ENCODE assay signal across 30 cellular contexts in the genomic region with DNA sequence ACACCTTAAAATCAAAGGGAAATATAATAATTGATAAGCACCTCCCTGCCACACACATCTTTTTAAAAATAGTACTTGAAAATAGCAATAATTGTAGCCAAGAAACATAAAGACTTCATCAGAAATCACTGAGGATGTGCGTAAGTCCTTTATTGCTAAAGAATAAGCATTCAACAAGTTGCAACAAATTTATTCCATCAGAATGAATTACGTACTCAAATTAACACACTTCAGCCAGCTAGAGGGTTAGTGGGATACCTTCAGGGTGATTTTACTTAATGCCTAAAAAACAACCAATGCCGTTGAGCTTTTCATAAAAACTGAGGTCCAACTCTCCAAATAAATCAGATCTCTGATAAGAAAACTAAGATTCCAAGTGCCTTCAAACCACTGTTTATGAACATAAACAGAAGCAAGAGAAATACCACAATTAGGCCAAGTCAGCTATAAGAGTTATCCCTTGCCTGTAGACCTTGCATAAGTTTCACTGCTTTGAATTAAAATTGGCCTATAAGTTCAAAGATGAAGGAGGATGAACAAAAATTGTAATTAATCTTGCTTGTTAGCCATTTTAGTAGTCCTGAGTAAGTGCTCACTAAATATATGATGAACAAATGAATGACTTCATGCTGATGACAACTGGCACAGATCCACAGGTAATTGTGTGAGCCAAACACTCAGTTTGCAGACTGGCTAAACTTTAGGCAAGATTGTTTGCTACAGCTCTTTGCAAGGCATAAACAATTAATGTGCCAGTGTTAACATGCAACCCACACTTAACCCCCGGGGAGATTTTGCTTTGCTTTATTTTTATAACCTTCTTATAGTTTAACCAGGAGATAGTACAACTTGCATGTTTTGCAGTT.
"Had no signal": no experiment of that assay in that cellular context is flagged by ENCODE, and none has a peak within 500 bp of the region (broad histone marks: within the 10 kb centered on the region; RNA-seq: fewer than 3 reads in every experiment).

No MANE protein-coding gene starts in this region.

- H3K36me3 ChIP-seq: gastrocnemius medialis, ovary, right lobe of liver, transverse colon, vagina had no signal

- DNase-seq: activated CD4-positive, alpha-beta T cell treated with anti-CD3 and anti-CD28 coated beads for 1 hour; activated CD4-positive, alpha-beta T cell treated with anti-CD3 and anti-CD28 coated beads, Interleukin-2, amount 50 U/mL, for 1 hour; activated CD8-positive, alpha-beta T cell treated with anti-CD3 and anti-CD28 coated beads for 36 hours; activated gamma-delta T cell treated with Interleukin-2 at 50 U/mL for 16 hours; activated naive CD8-positive, alpha-beta T cell treated with anti-CD3 and anti-CD28 coated beads, Interleukin-2, amount 50 U/mL, for 24 hours; activated T-cell treated with anti-CD3 and anti-CD28 coated beads, Interleukin-2, amount 50 U/mL, for 4 hours; anterior cingulate cortex; cortex of kidney; effector memory CD8-positive, alpha-beta T cell; gastrocnemius medialis; glutamatergic neuron; islet precursor cell; left cardiac atrium; left ventricle myocardium superior; naive B cell; ovary; right lobe of liver; stimulated activated CD4-positive, alpha-beta T cell treated with anti-CD3 and anti-CD28 coated beads, Interleukin-2, amount 100 ng/mL, for 48 hours; stimulated activated naive CD4-positive, alpha-beta T cell treated with Interleukin-2 at 50 U/mL for 16 hours; T-helper 17 cell; T1000; testis; transverse colon had no signal

- H3K9me3 ChIP-seq: gastrocnemius medialis, ovary, testis, transverse colon, vagina had no signal

- H3K27me3 Mint-ChIP-seq: brain, progenitor cell of endocrine pancreas had no signal

- H3K4me3 Mint-ChIP-seq: activated CD8-positive, alpha-beta T cell treated with anti-CD3 and anti-CD28 coated beads for 36 hours; activated naive CD4-positive, alpha-beta T cell treated with anti-CD3 and anti-CD28 coated beads, Interleukin-2, amount 50 U/mL, for 24 hours; activated naive CD8-positive, alpha-beta T cell treated with anti-CD3 and anti-CD28 coated beads, Interleukin-2, amount 50 U/mL, for 24 hours; activated T-cell treated with anti-CD3 and anti-CD28 coated beads, Interleukin-2, amount 50 U/mL, for 4 hours; activated T-helper 17 cell treated with anti-CD3 and anti-CD28 coated beads, Interleukin-2, amount 50 U/mL, for 72 hours; brain; effector memory CD8-positive, alpha-beta T cell; mesothelial cell of epicardium; naive B cell; T-helper 17 cell had no signal

- H3K27ac ChIP-seq: gastrocnemius medialis, ovary, right lobe of liver, testis, transverse colon, vagina had no signal

- H3K4me1 Mint-ChIP-seq: activated naive CD4-positive, alpha-beta T cell treated with anti-CD3 and anti-CD28 coated beads, Interleukin-2, amount 50 U/mL, for 24 hours; activated naive CD8-positive, alpha-beta T cell treated with anti-CD3 and anti-CD28 coated beads, Interleukin-2, amount 50 U/mL, for 24 hours; activated T-helper 17 cell treated with anti-CD3 and anti-CD28 coated beads, Interleukin-2, amount 50 U/mL, for 72 hours; brain; mesothelial cell of epicardium; naive B cell; T-helper 17 cell had no signal

- ATAC-seq: activated CD8-positive, alpha-beta T cell treated with anti-CD3 and anti-CD28 coated beads for 36 hours; activated naive CD8-positive, alpha-beta T cell treated with anti-CD3 and anti-CD28 coated beads, Interleukin-2, amount 50 U/mL, for 24 hours; activated T-cell treated with anti-CD3 and anti-CD28 coated beads, Interleukin-2, amount 50 U/mL, for 4 hours; activated T-helper 17 cell treated with anti-CD3 and anti-CD28 coated beads, Interleukin-2, amount 50 U/mL, for 72 hours; effector memory CD8-positive, alpha-beta T cell; esophagus mucosa; gastrocnemius medialis; left cardiac atrium; left ventricle myocardium superior; right lobe of liver; T-helper 17 cell had no signal

- H3K36me3 Mint-ChIP-seq: activated naive CD4-positive, alpha-beta T cell treated with anti-CD3 and anti-CD28 coated beads, Interleukin-2, amount 50 U/mL, for 24 hours; brain; mesothelial cell of epicardium; naive B cell had no signal

- H3K4me3 ChIP-seq: gastrocnemius medialis, ovary, right lobe of liver, testis, transverse colon, vagina had no signal

- H3K4me1 ChIP-seq: gastrocnemius medialis, right lobe of liver, testis, transverse colon, vagina had no signal

- H3K9me3 Mint-ChIP-seq: activated CD8-positive, alpha-beta T cell treated with anti-CD3 and anti-CD28 coated beads for 36 hours; activated naive CD4-positive, alpha-beta T cell treated with anti-CD3 and anti-CD28 coated beads, Interleukin-2, amount 50 U/mL, for 24 hours; activated naive CD8-positive, alpha-beta T cell treated with anti-CD3 and anti-CD28 coated beads, Interleukin-2, amount 50 U/mL, for 24 hours; activated T-cell treated with anti-CD3 and anti-CD28 coated beads, Interleukin-2, amount 50 U/mL, for 4 hours; activated T-helper 17 cell treated with anti-CD3 and anti-CD28 coated beads, Interleukin-2, amount 50 U/mL, for 72 hours; brain; effector memory CD8-positive, alpha-beta T cell had no signal

- H3K27ac Mint-ChIP-seq: activated CD8-positive, alpha-beta T cell treated with anti-CD3 and anti-CD28 coated beads for 36 hours; activated naive CD4-positive, alpha-beta T cell treated with anti-CD3 and anti-CD28 coated beads, Interleukin-2, amount 50 U/mL, for 24 hours; activated naive CD8-positive, alpha-beta T cell treated with anti-CD3 and anti-CD28 coated beads, Interleukin-2, amount 50 U/mL, for 24 hours; activated T-helper 17 cell treated with anti-CD3 and anti-CD28 coated beads, Interleukin-2, amount 50 U/mL, for 72 hours; brain; effector memory CD8-positive, alpha-beta T cell; mesothelial cell of epicardium; naive B cell; progenitor cell of endocrine pancreas; T-helper 17 cell had no signal

- H3K27me3 ChIP-seq: gastrocnemius medialis, ovary, right lobe of liver, testis, transverse colon, vagina had no signal
